ENCODE assay signal across 10 cellular contexts in the genomic region with DNA sequence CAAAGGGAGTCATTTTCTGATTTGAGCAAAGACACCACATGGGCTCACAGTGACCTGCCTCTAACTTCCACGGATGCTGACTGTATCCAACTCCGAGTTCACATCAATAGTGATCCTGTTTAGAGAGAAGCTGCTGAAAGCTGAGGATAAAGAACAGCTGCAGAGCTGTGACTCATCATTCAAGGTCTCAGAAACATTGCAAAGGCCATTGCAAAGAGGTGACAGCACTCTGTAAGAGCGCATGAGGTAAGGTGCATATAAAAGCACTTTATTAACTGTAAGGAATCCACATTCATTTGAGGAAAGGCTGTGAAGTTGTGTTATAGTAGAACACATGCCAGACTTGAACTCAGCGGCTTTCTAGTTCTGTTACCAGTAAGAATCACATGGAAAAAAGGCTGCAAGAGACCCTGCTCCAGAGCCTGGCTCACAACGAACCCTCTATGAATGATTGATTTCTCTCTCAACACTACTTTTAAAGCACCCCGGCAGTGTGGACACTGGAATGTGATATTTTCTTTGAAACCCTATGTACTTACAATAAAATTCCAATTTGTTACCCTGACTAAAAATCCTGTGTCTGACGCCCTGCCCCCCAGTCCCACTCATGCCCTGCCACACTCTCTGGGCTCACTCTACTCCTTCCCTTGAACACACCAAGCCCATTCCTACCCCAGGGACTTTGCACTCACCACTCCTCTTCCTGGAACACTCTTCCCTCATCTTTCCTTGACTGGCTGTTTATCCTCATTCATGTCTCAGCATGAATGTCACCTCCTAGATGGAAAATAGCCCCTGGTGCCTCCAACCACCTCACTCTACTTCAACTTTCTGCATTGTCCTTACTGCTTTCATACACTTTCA.
DNase-seq lines count a peak whose midpoint lies in the region; ATAC-seq and TF ChIP-seq lines count a peak whose summit lies in the region.
"Had no signal": no experiment of that assay in that cellular context is flagged by ENCODE, and none has a peak within 500 bp of the region (broad histone marks: within the 10 kb centered on the region; RNA-seq: fewer than 3 reads in every experiment).

No MANE protein-coding gene starts in this region.

- TF ChIP-seq CTCF in BJ (IDR thresholded peaks at IDR 0.05; ENCODE audit: insufficient read depth, low read depth, low read length), result no peak
- no peak for TF ChIP-seq CTCF in breast epithelium (IDR thresholded peaks at IDR 0.05)
- TF ChIP-seq CTCF in GM13977 (IDR thresholded peaks at IDR 0.05; ENCODE audit: extremely low read depth, insufficient read depth, missing control alignments), result no peak

- no peaks in the 10 kb centered on the region for H3K27me3 ChIP-seq in BJ (ENCODE audit: control insufficient read depth, insufficient read depth, low read length)
- no peaks in the 10 kb centered on the region for H3K27me3 ChIP-seq in breast epithelium

- H3K9me3 ChIP-seq in breast epithelium, result no peaks in the 10 kb centered on the region

- DNase-seq in BJ (ENCODE audit: low read depth) (peak; percentile 94), MV-4-11 (lab: John Stamatoyannopoulos, UW) (peak; percentile 40), breast epithelium (ENCODE audit: low spot score in 2 of 2) (no peak), left colon (peak in 1 of 2 donors; percentile 43), NCI-H1048 (lab: John Stamatoyannopoulos, UW) (no peak), GM13977 (ENCODE audit: low spot score) (no peak), NOMO-1 treated with dmso at 0.1 percent for 144 hours (lab: John Stamatoyannopoulos, UW; ENCODE audit: unreplicated experiment) (no peak)
- DNase-seq: activated naive CD4-positive, alpha-beta T cell had no signal

- CTCF ChIA-PET in BJ (lab: Yijun Ruan, JAX), result interaction anchor here (0.5 to 2.4 kb wide), 9 partner anchors 10 to 179 kb away, joined by 3 to 8 read pairs (median 3); no protein-coding TSS in a partner anchor

- ATAC-seq in left colon, result peak; percentile 72
- no peak for ATAC-seq in GM18505 (IDR thresholded peaks at IDR 0.05; ENCODE audit: unreplicated experiment)

- intact Hi-C loops in breast epithelium (cut with DNase I; ENCODE audit: low total_unique reads) (no loop called here), left colon (cut with DNase I, micrococcal nuclease) (no loop called here)

- H3K4me3 ChIP-seq in BJ (ENCODE audit: low read depth, low read length), result no peak overlapping the region
- H3K4me3 ChIP-seq in breast epithelium, result no peak overlapping the region
- H3K4me3 ChIP-seq: lung had no signal

- no peaks in the 10 kb centered on the region for H3K36me3 ChIP-seq in BJ (ENCODE audit: control insufficient read depth, insufficient read depth, low read length)
- H3K36me3 ChIP-seq in breast epithelium, result no peaks in the 10 kb centered on the region

- POLR2A ChIA-PET in BJ (lab: Charles Lee), result no interaction called here

- peak overlapping the region; percentile 21 to 38 for H3K27ac ChIP-seq in breast epithelium

- no peaks in the 10 kb centered on the region for H3K4me1 ChIP-seq in breast epithelium

- TF ChIP-seq POLR2A in breast epithelium (IDR thresholded peaks at IDR 0.05) (no peak), GM18505 (IDR thresholded peaks at IDR 0.05; ENCODE audit: borderline replicate concordance, extremely low read depth, insufficient read depth, insufficient read length) (no peak)

- in situ Hi-C loops in GM13977 (cut with MboI; ENCODE audit: low pct_unique_long_range_greater_than_20kb, low sequenced_read_pairs, unreplicated experiment), result no loop called here

Comparison
In these comparisons a context has a peak if more than half of its experiments do, and no peak if none do; other contexts are left out.
1. DNase-seq: peak in BJ (single experiment) and MV-4-11 (single experiment); none in breast epithelium (0 of 2), NCI-H1048 (single experiment), GM13977 (single experiment) and NOMO-1 treated with dmso at 0.1 percent for 144 hours (single experiment).